Comparison of ENCODE assay signal across 1 cellular context in genomic region chr10:91632671-91633550, GRCh38.
A peak's percentile ranks its signal among the peaks of the same experiment; 100 is the strongest.
TF ChIP-seq lines count a peak whose summit lies in the region.

Gene PPP1R3C (minus strand): TSS chr10:91633071. CDS start chr10:91632969, 102 bp downstream.

TF ChIP-seq in HepG2, 621 proteins besides CTCF, POLR2A, EP300 and RAD21 (continued from another document and continues in another):
- TF ChIP-seq TOE1 (CRISPR knock-in tag; IDR thresholded peaks at IDR 0.05) (0 out of 2 replicates have a peak, but pooled peaks have one; percentile 35), ZNF572 (CRISPR knock-in tag; IDR thresholded peaks at IDR 0.05) (peak; percentile 52; the same call in 1 of the 2 replicates), HDAC6 (IDR thresholded peaks at IDR 0.05; ENCODE audit: low read depth, low read length) (no peak), PITX1 (CRISPR knock-in tag; IDR thresholded peaks at IDR 0.05) (peak; percentile 72; the same call in 1 of the 2 replicates), CCAR2 (optimal IDR thresholded peaks at IDR 0.05; ENCODE audit: low read depth, low read length) (no peak), SMAD1 (CRISPR knock-in tag; IDR thresholded peaks at IDR 0.05; ENCODE audit: borderline replicate concordance, low read depth) (peak; percentile 91), HCFC1 (IDR thresholded peaks at IDR 0.05; ENCODE audit: low read depth, low read length) (no peak), XBP1 (CRISPR knock-in tag; IDR thresholded peaks at IDR 0.05) (peak; percentile 66; the same call in 1 of the 2 replicates), SNRNP70 (IDR thresholded peaks at IDR 0.05; ENCODE audit: low read depth, low read length) (no peak), PAWR (CRISPR knock-in tag; IDR thresholded peaks at IDR 0.05; ENCODE audit: borderline replicate concordance) (no peak), ZNF12 (CRISPR knock-in tag; IDR thresholded peaks at IDR 0.05) (peak; percentile 66; the same call in 1 of the 2 replicates), ADNP (CRISPR knock-in tag; IDR thresholded peaks at IDR 0.05) (no peak), ZNF17 (CRISPR knock-in tag; IDR thresholded peaks at IDR 0.05) (no peak), TIGD3 (CRISPR knock-in tag; IDR thresholded peaks at IDR 0.05; ENCODE audit: borderline replicate concordance) (peak; percentile 89; the same call in 1 of the 2 replicates), MEIS2 (CRISPR knock-in tag; IDR thresholded peaks at IDR 0.05) (peak; percentile 95), ZNF552 (CRISPR knock-in tag; IDR thresholded peaks at IDR 0.05; ENCODE audit: borderline replicate concordance) (peak; percentile 87), CC2D1A (CRISPR knock-in tag; IDR thresholded peaks at IDR 0.05) (0 out of 2 replicates have a peak, but pooled peaks have one; percentile 20), GZF1 (CRISPR knock-in tag; IDR thresholded peaks at IDR 0.05) (peak; percentile 94), ZNF335 (CRISPR knock-in tag; IDR thresholded peaks at IDR 0.05) (peak; percentile 92), NR2C2 (CRISPR knock-in tag; IDR thresholded peaks at IDR 0.05; ENCODE audit: borderline replicate concordance) (no peak; the same call in none of the 2 replicates), FOSL1 (CRISPR knock-in tag; IDR thresholded peaks at IDR 0.05; ENCODE audit: borderline replicate concordance) (0 out of 2 replicates have a peak, but pooled peaks have one; percentile 27), HMGA1 (CRISPR knock-in tag; conservative IDR thresholded peaks at IDR 0.05) (no peak), ZNF441 (CRISPR knock-in tag; IDR thresholded peaks at IDR 0.05; ENCODE audit: borderline replicate concordance) (peak; percentile 95), ZNF619 (CRISPR knock-in tag; IDR thresholded peaks at IDR 0.05) (no peak; the same call in 1 of the 2 replicates), NCOA2 (CRISPR knock-in tag; IDR thresholded peaks at IDR 0.05) (peak; percentile 50; the same call in 1 of the 2 replicates), ZNF44 (CRISPR knock-in tag; IDR thresholded peaks at IDR 0.05) (no peak; the same call in 1 of the 2 replicates), JDP2 (CRISPR knock-in tag; IDR thresholded peaks at IDR 0.05; ENCODE audit: borderline replicate concordance) (no peak), ZNF296 (CRISPR knock-in tag; conservative IDR thresholded peaks at IDR 0.05) (peak; percentile 87; the same call in 1 of the 2 replicates), NONO (IDR thresholded peaks at IDR 0.05) (no peak), NONO (CRISPR knock-in tag; conservative IDR thresholded peaks at IDR 0.05) (peak; percentile 92), ZNF136 (CRISPR knock-in tag; IDR thresholded peaks at IDR 0.05; ENCODE audit: low read depth) (peak; percentile 98), JUNB (CRISPR knock-in tag; IDR thresholded peaks at IDR 0.05; ENCODE audit: borderline replicate concordance) (no peak), SMC3 (IDR thresholded peaks at IDR 0.05; ENCODE audit: low read length) (no peak), PHF5A (CRISPR knock-in tag; IDR thresholded peaks at IDR 0.05; ENCODE audit: low read depth, unreplicated experiment) (peak; percentile 92), YEATS2 (CRISPR knock-in tag; IDR thresholded peaks at IDR 0.05; ENCODE audit: borderline replicate concordance) (peak; percentile 77; the same call in 1 of the 2 replicates), MAFF (IDR thresholded peaks at IDR 0.05; ENCODE audit: low read depth, low read length) (no peak), ZC3H13 (CRISPR knock-in tag; IDR thresholded peaks at IDR 0.05) (peak; percentile 97), ZNF567 (CRISPR knock-in tag; IDR thresholded peaks at IDR 0.05; ENCODE audit: borderline replicate concordance) (peak; percentile 88; the same call in 1 of the 2 replicates), BRCA1 (CRISPR knock-in tag; IDR thresholded peaks at IDR 0.05) (peak; percentile 99), PHF20 (CRISPR knock-in tag; IDR thresholded peaks at IDR 0.05) (peak; percentile 75), NBN (conservative IDR thresholded peaks at IDR 0.05) (no peak), ELK4 (CRISPR knock-in tag; IDR thresholded peaks at IDR 0.05; ENCODE audit: borderline replicate concordance) (peak; percentile 55; the same call in 1 of the 2 replicates), MBNL3 (CRISPR knock-in tag; conservative IDR thresholded peaks at IDR 0.05) (no peak), IKZF4 (CRISPR knock-in tag; IDR thresholded peaks at IDR 0.05; ENCODE audit: borderline replicate concordance, low read depth, not compliant biosample characterization) (no peak), RFXAP (CRISPR knock-in tag; IDR thresholded peaks at IDR 0.05; ENCODE audit: borderline replicate concordance) (peak; percentile 98), EED (CRISPR knock-in tag; IDR thresholded peaks at IDR 0.05) (peak; percentile 98), ZFP91 (CRISPR knock-in tag; IDR thresholded peaks at IDR 0.05; ENCODE audit: borderline replicate concordance) (peak; percentile 95), KMT2A (CRISPR knock-in tag; IDR thresholded peaks at IDR 0.05) (peak; percentile 95), ZNF225 (CRISPR knock-in tag; IDR thresholded peaks at IDR 0.05) (peak; percentile 93), ZNF784 (CRISPR knock-in tag; IDR thresholded peaks at IDR 0.05; ENCODE audit: borderline replicate concordance) (peak; percentile 89; the same call in 1 of the 2 replicates), RFX1 (IDR thresholded peaks at IDR 0.05) (no peak; the same call in 1 of the 2 replicates), ZNF7 (CRISPR knock-in tag; IDR thresholded peaks at IDR 0.05) (peak; percentile 21; the same call in 1 of the 2 replicates)
- TF ChIP-seq, protein P1, sequence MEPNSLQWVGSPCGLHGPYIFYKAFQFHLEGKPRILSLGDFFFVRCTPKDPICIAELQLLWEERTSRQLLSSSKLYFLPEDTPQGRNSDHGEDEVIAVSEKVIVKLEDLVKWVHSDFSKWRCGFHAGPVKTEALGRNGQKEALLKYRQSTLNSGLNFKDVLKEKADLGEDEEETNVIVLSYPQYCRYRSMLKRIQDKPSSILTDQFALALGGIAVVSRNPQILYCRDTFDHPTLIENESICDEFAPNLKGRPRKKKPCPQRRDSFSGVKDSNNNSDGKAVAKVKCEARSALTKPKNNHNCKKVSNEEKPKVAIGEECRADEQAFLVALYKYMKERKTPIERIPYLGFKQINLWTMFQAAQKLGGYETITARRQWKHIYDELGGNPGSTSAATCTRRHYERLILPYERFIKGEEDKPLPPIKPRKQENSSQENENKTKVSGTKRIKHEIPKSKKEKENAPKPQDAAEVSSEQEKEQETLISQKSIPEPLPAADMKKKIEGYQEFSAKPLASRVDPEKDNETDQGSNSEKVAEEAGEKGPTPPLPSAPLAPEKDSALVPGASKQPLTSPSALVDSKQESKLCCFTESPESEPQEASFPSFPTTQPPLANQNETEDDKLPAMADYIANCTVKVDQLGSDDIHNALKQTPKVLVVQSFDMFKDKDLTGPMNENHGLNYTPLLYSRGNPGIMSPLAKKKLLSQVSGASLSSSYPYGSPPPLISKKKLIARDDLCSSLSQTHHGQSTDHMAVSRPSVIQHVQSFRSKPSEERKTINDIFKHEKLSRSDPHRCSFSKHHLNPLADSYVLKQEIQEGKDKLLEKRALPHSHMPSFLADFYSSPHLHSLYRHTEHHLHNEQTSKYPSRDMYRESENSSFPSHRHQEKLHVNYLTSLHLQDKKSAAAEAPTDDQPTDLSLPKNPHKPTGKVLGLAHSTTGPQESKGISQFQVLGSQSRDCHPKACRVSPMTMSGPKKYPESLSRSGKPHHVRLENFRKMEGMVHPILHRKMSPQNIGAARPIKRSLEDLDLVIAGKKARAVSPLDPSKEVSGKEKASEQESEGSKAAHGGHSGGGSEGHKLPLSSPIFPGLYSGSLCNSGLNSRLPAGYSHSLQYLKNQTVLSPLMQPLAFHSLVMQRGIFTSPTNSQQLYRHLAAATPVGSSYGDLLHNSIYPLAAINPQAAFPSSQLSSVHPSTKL (CRISPR knock-in tag; IDR thresholded peaks at IDR 0.05): peak; percentile 88
- TF ChIP-seq, protein P2, sequence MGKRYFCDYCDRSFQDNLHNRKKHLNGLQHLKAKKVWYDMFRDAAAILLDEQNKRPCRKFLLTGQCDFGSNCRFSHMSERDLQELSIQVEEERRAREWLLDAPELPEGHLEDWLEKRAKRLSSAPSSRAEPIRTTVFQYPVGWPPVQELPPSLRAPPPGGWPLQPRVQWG (CRISPR knock-in tag; IDR thresholded peaks at IDR 0.05; ENCODE audit: borderline replicate concordance, low read depth): no peak
- TF ChIP-seq, protein P3, sequence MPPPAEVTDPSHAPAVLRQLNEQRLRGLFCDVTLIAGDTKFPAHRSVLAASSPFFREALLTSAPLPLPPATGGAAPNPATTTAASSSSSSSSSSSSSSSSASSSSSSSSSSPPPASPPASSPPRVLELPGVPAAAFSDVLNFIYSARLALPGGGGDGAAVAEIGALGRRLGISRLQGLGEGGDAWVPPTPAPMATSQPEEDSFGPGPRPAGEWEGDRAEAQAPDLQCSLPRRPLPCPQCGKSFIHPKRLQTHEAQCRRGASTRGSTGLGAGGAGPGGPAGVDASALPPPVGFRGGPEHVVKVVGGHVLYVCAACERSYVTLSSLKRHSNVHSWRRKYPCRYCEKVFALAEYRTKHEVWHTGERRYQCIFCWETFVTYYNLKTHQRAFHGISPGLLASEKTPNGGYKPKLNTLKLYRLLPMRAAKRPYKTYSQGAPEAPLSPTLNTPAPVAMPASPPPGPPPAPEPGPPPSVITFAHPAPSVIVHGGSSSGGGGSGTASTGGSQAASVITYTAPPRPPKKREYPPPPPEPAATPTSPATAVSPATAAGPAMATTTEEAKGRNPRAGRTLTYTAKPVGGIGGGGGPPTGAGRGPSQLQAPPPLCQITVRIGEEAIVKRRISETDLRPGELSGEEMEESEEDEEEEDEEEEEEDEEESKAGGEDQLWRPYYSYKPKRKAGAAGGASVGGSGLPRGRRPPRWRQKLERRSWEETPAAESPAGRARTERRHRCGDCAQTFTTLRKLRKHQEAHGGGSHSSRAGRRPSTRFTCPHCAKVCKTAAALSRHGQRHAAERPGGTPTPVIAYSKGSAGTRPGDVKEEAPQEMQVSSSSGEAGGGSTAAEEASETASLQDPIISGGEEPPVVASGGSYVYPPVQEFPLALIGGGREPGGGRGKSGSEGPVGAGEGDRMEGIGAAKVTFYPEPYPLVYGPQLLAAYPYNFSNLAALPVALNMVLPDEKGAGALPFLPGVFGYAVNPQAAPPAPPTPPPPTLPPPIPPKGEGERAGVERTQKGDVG (CRISPR knock-in tag; IDR thresholded peaks at IDR 0.05; ENCODE audit: borderline replicate concordance): peak; percentile 93
- TF ChIP-seq, protein P4, sequence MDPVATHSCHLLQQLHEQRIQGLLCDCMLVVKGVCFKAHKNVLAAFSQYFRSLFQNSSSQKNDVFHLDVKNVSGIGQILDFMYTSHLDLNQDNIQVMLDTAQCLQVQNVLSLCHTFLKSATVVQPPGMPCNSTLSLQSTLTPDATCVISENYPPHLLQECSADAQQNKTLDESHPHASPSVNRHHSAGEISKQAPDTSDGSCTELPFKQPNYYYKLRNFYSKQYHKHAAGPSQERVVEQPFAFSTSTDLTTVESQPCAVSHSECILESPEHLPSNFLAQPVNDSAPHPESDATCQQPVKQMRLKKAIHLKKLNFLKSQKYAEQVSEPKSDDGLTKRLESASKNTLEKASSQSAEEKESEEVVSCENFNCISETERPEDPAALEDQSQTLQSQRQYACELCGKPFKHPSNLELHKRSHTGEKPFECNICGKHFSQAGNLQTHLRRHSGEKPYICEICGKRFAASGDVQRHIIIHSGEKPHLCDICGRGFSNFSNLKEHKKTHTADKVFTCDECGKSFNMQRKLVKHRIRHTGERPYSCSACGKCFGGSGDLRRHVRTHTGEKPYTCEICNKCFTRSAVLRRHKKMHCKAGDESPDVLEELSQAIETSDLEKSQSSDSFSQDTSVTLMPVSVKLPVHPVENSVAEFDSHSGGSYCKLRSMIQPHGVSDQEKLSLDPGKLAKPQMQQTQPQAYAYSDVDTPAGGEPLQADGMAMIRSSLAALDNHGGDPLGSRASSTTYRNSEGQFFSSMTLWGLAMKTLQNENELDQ (CRISPR knock-in tag; IDR thresholded peaks at IDR 0.05; ENCODE audit: borderline replicate concordance): no peak; the same call in 1 of the 2 replicates
- TF ChIP-seq, protein P5, sequence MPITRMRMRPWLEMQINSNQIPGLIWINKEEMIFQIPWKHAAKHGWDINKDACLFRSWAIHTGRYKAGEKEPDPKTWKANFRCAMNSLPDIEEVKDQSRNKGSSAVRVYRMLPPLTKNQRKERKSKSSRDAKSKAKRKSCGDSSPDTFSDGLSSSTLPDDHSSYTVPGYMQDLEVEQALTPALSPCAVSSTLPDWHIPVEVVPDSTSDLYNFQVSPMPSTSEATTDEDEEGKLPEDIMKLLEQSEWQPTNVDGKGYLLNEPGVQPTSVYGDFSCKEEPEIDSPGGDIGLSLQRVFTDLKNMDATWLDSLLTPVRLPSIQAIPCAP (CRISPR knock-in tag; IDR thresholded peaks at IDR 0.05; ENCODE audit: low read depth): 0 out of 2 replicates have a peak, but pooled peaks have one; percentile 32
